ENCODE assay signal across 7 cellular contexts in the genomic region with DNA sequence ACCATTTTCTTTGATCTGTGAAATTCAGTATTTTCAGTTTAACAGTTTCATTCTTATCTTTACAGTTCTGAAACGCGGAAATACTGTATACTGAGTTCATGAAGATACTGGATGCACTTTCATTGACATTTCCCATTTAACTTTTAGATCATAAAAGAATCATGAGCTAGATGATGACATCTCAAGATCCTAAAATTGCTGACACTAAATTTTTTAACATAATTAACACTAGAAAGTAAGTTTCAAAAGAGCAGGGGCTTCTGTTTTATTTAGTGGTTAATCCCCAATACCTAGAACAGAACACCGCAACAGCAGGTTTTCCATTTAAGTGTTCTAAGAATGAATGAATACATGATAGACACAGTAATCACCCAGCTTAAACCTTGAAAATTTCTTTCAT.
"Had no signal": no experiment of that assay in that cellular context is flagged by ENCODE, and none has a peak within 500 bp of the region (broad histone marks: within the 10 kb centered on the region; RNA-seq: fewer than 3 reads in every experiment).

No MANE protein-coding gene starts in this region.

- H2AFZ ChIP-seq: GM23338 had no signal

- H3K4me2 ChIP-seq: GM23338 had no signal

- FAIRE-seq: H1, H54 had no signal

- H3K27ac ChIP-seq: HL-60 had no signal

- H3K4me3 ChIP-seq: GM23338 had no signal

- DNase-seq: H9, HCEC 1CT, KG1 had no signal

- ATAC-seq: GM23338 had no signal
